ENCODE assay signal across 18 cellular contexts in the genomic region with DNA sequence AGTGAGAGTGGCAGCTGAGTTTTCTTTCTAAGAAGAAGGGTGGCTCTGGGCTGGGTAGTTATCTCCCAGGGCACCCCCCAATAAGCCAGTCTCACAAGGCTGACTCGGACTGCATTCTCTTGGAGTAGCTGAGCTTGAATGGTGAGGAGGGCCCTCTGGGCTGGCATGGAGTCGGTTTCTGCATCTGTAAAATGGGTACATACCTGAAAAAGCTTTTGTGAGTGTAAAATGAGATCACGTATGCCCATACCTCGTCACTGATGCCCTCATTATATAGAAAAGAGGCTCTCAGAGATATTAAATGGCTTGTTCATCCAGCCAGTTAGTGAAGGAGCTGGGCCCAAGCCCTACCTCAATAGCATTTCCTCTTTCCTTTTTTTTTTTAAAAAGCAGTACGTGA. TPM values are rescaled to one million over a fixed set of nuclear protein-coding genes. Genes with fewer than 3 reads are reported as not detected.
A peak's percentile ranks its signal among the peaks of the same experiment; 100 is the strongest.
DNase-seq lines count a peak whose midpoint lies in the region; ATAC-seq and TF ChIP-seq lines count a peak whose summit lies in the region.
"Had no signal": no experiment of that assay in that cellular context is flagged by ENCODE, and none has a peak within 500 bp of the region (broad histone marks: within the 10 kb centered on the region; RNA-seq: fewer than 3 reads in every experiment).

No MANE protein-coding gene starts in this region.

- no peak overlapping the region for H3K18ac ChIP-seq in neuronal stem cell (ENCODE audit: low read length)

- H4K8ac ChIP-seq in neuronal stem cell (ENCODE audit: low read depth, low read length) = no peak overlapping the region

- no peak overlapping the region for H2BK5ac ChIP-seq in neuronal stem cell (ENCODE audit: low read length)

- H2AFZ ChIP-seq in neuronal stem cell (ENCODE audit: low read length) = no peak overlapping the region
- H2AFZ ChIP-seq: GM23338 had no signal

- H3K4me3 ChIP-seq in Panc1 (ENCODE audit: low read depth in 2 of 2, low read length in 2 of 2) (no peak overlapping the region), neuronal stem cell (ENCODE audit: low read length in 2 of 2) (no peak overlapping the region)
- H3K4me3 ChIP-seq: GM23338 had no signal

- no peak overlapping the region for H4K91ac ChIP-seq in neuronal stem cell (ENCODE audit: low read depth, low read length, poor library complexity)

- H3K4me1 Mint-ChIP-seq in Calu3 (ENCODE audit: low read depth, unreplicated experiment) (peaks cover 42% of the 10 kb centered on the region), MCF 10A (ENCODE audit: insufficient read depth, unreplicated experiment) (no peaks in the 10 kb centered on the region)
- no peaks in the 10 kb centered on the region for H3K4me1 Mint-ChIP-seq in activated T-cell treated with anti-CD3 and anti-CD28 coated beads, Interleukin-2, amount 50 U/mL, for 4 hours (ENCODE audit: low read depth)
- peaks cover 2% of the 10 kb centered on the region for H3K4me1 Mint-ChIP-seq in activated naive CD4-positive, alpha-beta T cell treated with anti-CD3 and anti-CD28 coated beads, Interleukin-2, amount 10 ng/mL, durations not matched to agents 7 days and 5 days
- H3K4me1 Mint-ChIP-seq: IgD-negative memory B cell had no signal

- H3K27ac ChIP-seq in Panc1 (ENCODE audit: low read length) = peak overlapping the region; percentile 91
- no peak overlapping the region for H3K27ac ChIP-seq in neuronal stem cell (replicated peaks; ENCODE audit: low read length)
- H3K27ac ChIP-seq: C4-2B had no signal

- POLR2A ChIA-PET in Panc1 (lab: Charles Lee) (interaction anchor here (0.7 kb wide), 1 partner anchor 9 kb away, joined by 3 read pairs; no protein-coding TSS in a partner anchor), MCF 10A (lab: Yijun Ruan, JAX) (no interaction called here)

- H3K27me3 ChIP-seq in Panc1 (ENCODE audit: control insufficient read depth, insufficient read depth, low read length) = no peaks in the 10 kb centered on the region
- no peaks in the 10 kb centered on the region for H3K27me3 ChIP-seq in neuronal stem cell (ENCODE audit: control insufficient read depth in 3 of 3, insufficient read depth in 3 of 3, low read depth in 1 of 3, low read length in 3 of 3)

- ATAC-seq in Panc1 = no peak
- ATAC-seq in activated T-cell treated with anti-CD3 and anti-CD28 coated beads, Interleukin-2, amount 50 U/mL, for 4 hours = no peak
- ATAC-seq: GM23338, HCT116 had no signal

- H3K9me3 ChIP-seq in Panc1 (ENCODE audit: control insufficient read depth, insufficient read depth, low read depth, low read length) (no peaks in the 10 kb centered on the region), neuronal stem cell (replicated peaks in 1 of 2; ENCODE audit: control insufficient read depth in 2 of 2, insufficient read depth in 1 of 2, low read depth in 1 of 2, low read length in 2 of 2) (no peaks in the 10 kb centered on the region)
- H3K9me3 ChIP-seq: Caco-2 had no signal

- no peak overlapping the region for H2BK120ac ChIP-seq in neuronal stem cell (ENCODE audit: low read depth, low read length)

- H3K9me3 Mint-ChIP-seq in Calu3 (ENCODE audit: low read depth, unreplicated experiment) = no peaks in the 10 kb centered on the region
- H3K9me3 Mint-ChIP-seq in activated T-cell treated with anti-CD3 and anti-CD28 coated beads, Interleukin-2, amount 50 U/mL, for 4 hours = no peaks in the 10 kb centered on the region
- H3K9me3 Mint-ChIP-seq in activated naive CD4-positive, alpha-beta T cell treated with anti-CD3 and anti-CD28 coated beads, Interleukin-2, amount 10 ng/mL, durations not matched to agents 7 days and 5 days = no peaks in the 10 kb centered on the region
- no peaks in the 10 kb centered on the region for H3K9me3 Mint-ChIP-seq in MCF 10A (ENCODE audit: unreplicated experiment)
- H3K9me3 Mint-ChIP-seq: CD4-positive, alpha-beta T cell; GM23338; HFFc6; IgD-negative memory B cell had no signal

- H3K23ac ChIP-seq in neuronal stem cell (ENCODE audit: low read depth, low read length, poor library complexity) = no peak overlapping the region

- H3K27ac Mint-ChIP-seq in Calu3 (ENCODE audit: unreplicated experiment) (peak overlapping the region; percentile 33), MCF 10A (ENCODE audit: low read depth, unreplicated experiment) (no peak overlapping the region)
- no peak overlapping the region for H3K27ac Mint-ChIP-seq in activated naive CD4-positive, alpha-beta T cell treated with anti-CD3 and anti-CD28 coated beads, Interleukin-2, amount 10 ng/mL, durations not matched to agents 7 days and 5 days
- H3K27ac Mint-ChIP-seq: CD4-positive, alpha-beta T cell; GM23338; IgD-negative memory B cell had no signal

- WGBS in neuronal stem cell (ENCODE audit: extremely low coverage in 2 of 2, insufficient read length in 2 of 2, insufficient replicate concordance in 1 of 2), 2 donors = no CpG with 5 or more reads among the region's 5 CpGs

- BruUV-seq in Calu3 (replicated peaks; lab: Mats Ljungman, UMichigan) (no TSS peak), Panc1 (replicated peaks; lab: Mats Ljungman, UMichigan) (no TSS peak), MCF 10A (replicated peaks; lab: Mats Ljungman, UMichigan) (no TSS peak)

- CTCF ChIA-PET in Calu3 (lab: Charles Lee) (interaction anchor here (0.7 kb wide), 1 partner anchor 29 kb away, joined by 3 read pairs; no protein-coding TSS in a partner anchor), Panc1 (lab: Charles Lee) (no interaction called here), MCF 10A (lab: Yijun Ruan, JAX) (interaction anchor here (0.7 to 1.1 kb wide), 3 partner anchors 17 to 1632 kb away, joined by 3 to 4 read pairs (median 3); no protein-coding TSS in a partner anchor)
- CTCF ChIA-PET in activated naive CD4-positive, alpha-beta T cell treated with anti-CD3 and anti-CD28 coated beads, Interleukin-2, amount 10 ng/mL, durations not matched to agents 7 days and 5 days (lab: Charles Lee) = interaction anchor here (0.7 to 1.2 kb wide), 2 partner anchors 9 to 124 kb away, joined by 3 to 4 read pairs; no protein-coding TSS in a partner anchor

- H3K36me3 ChIP-seq in Panc1 (ENCODE audit: control insufficient read depth, insufficient read depth, low read length) = no peaks in the 10 kb centered on the region
- H3K36me3 ChIP-seq in neuronal stem cell (replicated peaks in 1 of 2; ENCODE audit: control insufficient read depth in 2 of 2, insufficient read depth in 2 of 2, low read length in 2 of 2) = no peaks in the 10 kb centered on the region

- H3K4me1 ChIP-seq in Panc1 (ENCODE audit: control insufficient read depth, insufficient read depth, low read length) (peaks cover 94% of the 10 kb centered on the region), neuronal stem cell (ENCODE audit: control insufficient read depth in 2 of 2, insufficient read depth in 1 of 2, low read depth in 1 of 2, low read length in 2 of 2) (peaks cover 14 to 16% of the 10 kb centered on the region in 2 donors)

- H3K4ac ChIP-seq in neuronal stem cell (ENCODE audit: low read length) = no peak overlapping the region

- no peak overlapping the region for H2BK12ac ChIP-seq in neuronal stem cell (ENCODE audit: low read length)

- H2BK15ac ChIP-seq in neuronal stem cell (ENCODE audit: low read length) = no peak overlapping the region

- H2AK5ac ChIP-seq in neuronal stem cell (ENCODE audit: low read depth, low read length) = peak overlapping the region; percentile 86

- no peaks in the 10 kb centered on the region for H3K79me1 ChIP-seq in neuronal stem cell (ENCODE audit: low read depth, low read length)

- no peak overlapping the region for H3K14ac ChIP-seq in neuronal stem cell (ENCODE audit: low read length)

- intact Hi-C loops in Calu3 (cut with micrococcal nuclease; ENCODE audit: unreplicated experiment) (no loop called here), Panc1 (cut with micrococcal nuclease; ENCODE audit: unreplicated experiment) (no loop called here), MCF 10A (cut with micrococcal nuclease) (no loop called here)

- H3K9ac ChIP-seq in neuronal stem cell (ENCODE audit: low read depth, low read length, poor library complexity) = no peak overlapping the region

- no peaks in the 10 kb centered on the region for H3K27me3 Mint-ChIP-seq in Calu3 (ENCODE audit: unreplicated experiment)
- H3K27me3 Mint-ChIP-seq in activated T-cell treated with anti-CD3 and anti-CD28 coated beads, Interleukin-2, amount 50 U/mL, for 4 hours (ENCODE audit: low read depth) = peaks cover 2% of the 10 kb centered on the region
- H3K27me3 Mint-ChIP-seq in activated naive CD4-positive, alpha-beta T cell treated with anti-CD3 and anti-CD28 coated beads, Interleukin-2, amount 10 ng/mL, durations not matched to agents 7 days and 5 days = peaks cover 28% of the 10 kb centered on the region
- no peaks in the 10 kb centered on the region for H3K27me3 Mint-ChIP-seq in MCF 10A (ENCODE audit: insufficient read depth, unreplicated experiment)
- H3K27me3 Mint-ChIP-seq: CD4-positive, alpha-beta T cell; IgD-negative memory B cell had no signal

- no peak overlapping the region for H3K4me3 Mint-ChIP-seq in Calu3 (ENCODE audit: low read depth, unreplicated experiment)
- H3K4me3 Mint-ChIP-seq in activated T-cell treated with anti-CD3 and anti-CD28 coated beads, Interleukin-2, amount 50 U/mL, for 4 hours = no peak overlapping the region
- no peak overlapping the region for H3K4me3 Mint-ChIP-seq in activated naive CD4-positive, alpha-beta T cell treated with anti-CD3 and anti-CD28 coated beads, Interleukin-2, amount 10 ng/mL, durations not matched to agents 7 days and 5 days
- no peak overlapping the region for H3K4me3 Mint-ChIP-seq in MCF 10A (ENCODE audit: unreplicated experiment)
- H3K4me3 Mint-ChIP-seq: CD4-positive, alpha-beta T cell; GM23338; IgD-negative memory B cell had no signal

- H3K36me3 Mint-ChIP-seq in Calu3 (ENCODE audit: insufficient read depth, unreplicated experiment) = peaks cover 28% of the 10 kb centered on the region
- H3K36me3 Mint-ChIP-seq in activated T-cell treated with anti-CD3 and anti-CD28 coated beads, Interleukin-2, amount 50 U/mL, for 4 hours (ENCODE audit: insufficient read depth) = no peaks in the 10 kb centered on the region
- no peaks in the 10 kb centered on the region for H3K36me3 Mint-ChIP-seq in activated naive CD4-positive, alpha-beta T cell treated with anti-CD3 and anti-CD28 coated beads, Interleukin-2, amount 10 ng/mL, durations not matched to agents 7 days and 5 days
- no peaks in the 10 kb centered on the region for H3K36me3 Mint-ChIP-seq in MCF 10A (ENCODE audit: insufficient read depth, unreplicated experiment)

- TF ChIP-seq CTCF in Calu3 (IDR thresholded peaks at IDR 0.05; ENCODE audit: unreplicated experiment) (no peak), Panc1 (IDR thresholded peaks at IDR 0.05) (no peak), MCF 10A (IDR thresholded peaks at IDR 0.05; ENCODE audit: unreplicated experiment) (no peak)

- in situ Hi-C loops in Panc1 (cut with HindIII; ENCODE audit: low pct_unique_long_range_greater_than_20kb, low sequenced_read_pairs) = no loop called here

- no peak for DNase-seq in Calu3
- no peak for DNase-seq in Panc1 (ENCODE audit: low read depth, low spot score)
- DNase-seq in neuronal stem cell (ENCODE audit: low spot score) = no peak
- DNase-seq in activated T-cell treated with anti-CD3 and anti-CD28 coated beads, Interleukin-2, amount 50 U/mL, for 4 hours = no peak
- DNase-seq in activated naive CD4-positive, alpha-beta T cell treated with anti-CD3 and anti-CD28 coated beads, Interleukin-2, amount 10 ng/mL, durations not matched to agents 7 days and 5 days = no peak
- DNase-seq in MCF 10A (ENCODE audit: unreplicated experiment) = no peak
- DNase-seq: AML-193; Caco-2; CD4-positive, alpha-beta T cell; DMS153; DMS79; GDM1; H7; HFFc6 had no signal

- no peak overlapping the region for H3K4me2 ChIP-seq in neuronal stem cell (ENCODE audit: insufficient read depth, low read length, poor library complexity, severe bottlenecking)
- H3K4me2 ChIP-seq: GM23338 had no signal

RNA-seq across cellular contexts. Expression of a gene that starts 41.2 kb away (rescaled TPM):
- total RNA-seq in Calu3 (2022) (49.6 and 58.6 TPM in 2 replicates), Panc1 (2021; ENCODE audit: unreplicated experiment) (45.9 TPM), MCF 10A (2022) (not detected in 2 replicates)
- 52.1 TPM for polyA plus RNA-seq in Panc1 (2012; ENCODE audit: insufficient read length)
- polyA plus RNA-seq in neuronal stem cell (2013, experiment 1 of 2) = 0.98 TPM
- 1.0 TPM for polyA plus RNA-seq in neuronal stem cell (2013, experiment 2 of 2)
- total RNA-seq in activated T-cell treated with anti-CD3 and anti-CD28 coated beads, Interleukin-2, amount 50 U/mL, for 4 hours = under 1 TPM; 0.05 to 0.25 (median 0.08) TPM
- polyA plus RNA-seq: IgD-negative memory B cell had no signal

Comparison
In these comparisons a context has a peak if more than half of its experiments do, and no peak if none do; other contexts are left out.
1. RNA of a gene that starts 41.2 kb away (total RNA-seq): 49.6 to 58.6 TPM in Calu3 and 45.9 TPM in Panc1 (single experiment); 0.05 to 0.25 TPM in activated T-cell treated with anti-CD3 and anti-CD28 coated beads, Interleukin-2, amount 50 U/mL, for 4 hours and not detected in MCF 10A; every median in the first group is over 10 times any median in the second.